Comparison of ENCODE assay signal across 19 cellular contexts in genomic region chr14:50910495-50911420, GRCh38. TPM values are rescaled to one million over a fixed set of nuclear protein-coding genes. Genes with fewer than 3 reads are reported as not detected.
"Had no signal": no experiment of that assay in that cellular context is flagged by ENCODE, and none has a peak within 500 bp of the region (broad histone marks: within the 10 kb centered on the region; RNA-seq: fewer than 3 reads in every experiment).

No MANE protein-coding gene starts in this region.

- H3K4me3 ChIP-seq: heart right ventricle, prostate gland had no signal

- ATAC-seq: activated CD4-positive, CD25-positive, alpha-beta regulatory T cell treated with anti-CD3 and anti-CD28 coated beads, Interleukin-2, amount 50 U/mL, for 24 hours; heart right ventricle; left ventricle myocardium superior; natural killer cell; stimulated activated effector memory CD8-positive, alpha-beta T cell treated with anti-CD3 and anti-CD28 coated beads, Interleukin-12 subunit alpha, Interleukin-12 subunit beta, amount 100 ng/mL, for 72 hours had no signal

- H3K27ac ChIP-seq: epithelial cell of prostate, heart right ventricle, prostate gland had no signal

- H3K9me3 ChIP-seq: heart right ventricle, prostate gland had no signal

- H3K27me3 Mint-ChIP-seq: brain had no signal

- H3K4me1 ChIP-seq: heart right ventricle, prostate gland had no signal

- H3K9me3 Mint-ChIP-seq: activated naive CD8-positive, alpha-beta T cell treated with anti-CD3 and anti-CD28 coated beads, Interleukin-2, amount 10 ng/mL, durations not matched to agents 7 days and 5 days; brain; memory B cell; natural killer cell; stimulated activated effector memory CD8-positive, alpha-beta T cell treated with anti-CD3 and anti-CD28 coated beads, Interleukin-12 subunit alpha, Interleukin-12 subunit beta, amount 100 ng/mL, for 72 hours had no signal

- H3K4me3 Mint-ChIP-seq: activated naive CD8-positive, alpha-beta T cell treated with anti-CD3 and anti-CD28 coated beads, Interleukin-2, amount 10 ng/mL, durations not matched to agents 7 days and 5 days; brain; memory B cell; natural killer cell; stimulated activated effector memory CD8-positive, alpha-beta T cell treated with anti-CD3 and anti-CD28 coated beads, Interleukin-12 subunit alpha, Interleukin-12 subunit beta, amount 100 ng/mL, for 72 hours had no signal

- DNase-seq: activated CD4-positive, alpha-beta T cell treated with anti-CD3 and anti-CD28 coated beads, Interleukin-2, amount 50 U/mL, for 1 hour; activated CD8-positive, alpha-beta memory T cell treated with anti-CD3 and anti-CD28 coated beads for 24 hours; activated gamma-delta T cell treated with Interleukin-2 at 50 U/mL for 16 hours; activated naive CD8-positive, alpha-beta T cell treated with anti-CD3 and anti-CD28 coated beads, Interleukin-2, amount 10 ng/mL, durations not matched to agents 7 days and 5 days; cortex of kidney; effector memory CD4-positive, alpha-beta T cell; heart right ventricle; left ventricle myocardium superior; natural killer cell; stimulated activated CD4-positive, alpha-beta T cell treated with anti-CD3 and anti-CD28 coated beads, Interleukin-1b, Interleukin-23, amount 100 ng/mL, for 48 hours had no signal

- H3K36me3 Mint-ChIP-seq: activated naive CD8-positive, alpha-beta T cell treated with anti-CD3 and anti-CD28 coated beads, Interleukin-2, amount 10 ng/mL, durations not matched to agents 7 days and 5 days; memory B cell; natural killer cell; stimulated activated effector memory CD8-positive, alpha-beta T cell treated with anti-CD3 and anti-CD28 coated beads, Interleukin-12 subunit alpha, Interleukin-12 subunit beta, amount 100 ng/mL, for 72 hours had no signal

- H3K27ac Mint-ChIP-seq: activated naive CD8-positive, alpha-beta T cell treated with anti-CD3 and anti-CD28 coated beads, Interleukin-2, amount 10 ng/mL, durations not matched to agents 7 days and 5 days; brain; memory B cell; natural killer cell; stimulated activated effector memory CD8-positive, alpha-beta T cell treated with anti-CD3 and anti-CD28 coated beads, Interleukin-12 subunit alpha, Interleukin-12 subunit beta, amount 100 ng/mL, for 72 hours had no signal

- H3K4me1 Mint-ChIP-seq: activated naive CD8-positive, alpha-beta T cell treated with anti-CD3 and anti-CD28 coated beads, Interleukin-2, amount 10 ng/mL, durations not matched to agents 7 days and 5 days; memory B cell; natural killer cell; stimulated activated effector memory CD8-positive, alpha-beta T cell treated with anti-CD3 and anti-CD28 coated beads, Interleukin-12 subunit alpha, Interleukin-12 subunit beta, amount 100 ng/mL, for 72 hours had no signal

- H3K27me3 ChIP-seq: heart right ventricle had no signal

RNA-seq across cellular contexts. Expression of gene ABHD12B, which starts 38.9 kb away (rescaled TPM):
- total RNA-seq: activated naive CD8-positive, alpha-beta T cell treated with anti-CD3 and anti-CD28 coated beads, Interleukin-2, amount 10 ng/mL, durations not matched to agents 7 days and 5 days; frontal cortex; heart right ventricle; left ventricle myocardium superior; natural killer cell; prostate gland had no signal
- polyA plus RNA-seq: fibroblast of lung, heart right ventricle, keratinocyte had no signal
